17 cellular contexts compared by ENCODE assay signal in the genomic region with DNA sequence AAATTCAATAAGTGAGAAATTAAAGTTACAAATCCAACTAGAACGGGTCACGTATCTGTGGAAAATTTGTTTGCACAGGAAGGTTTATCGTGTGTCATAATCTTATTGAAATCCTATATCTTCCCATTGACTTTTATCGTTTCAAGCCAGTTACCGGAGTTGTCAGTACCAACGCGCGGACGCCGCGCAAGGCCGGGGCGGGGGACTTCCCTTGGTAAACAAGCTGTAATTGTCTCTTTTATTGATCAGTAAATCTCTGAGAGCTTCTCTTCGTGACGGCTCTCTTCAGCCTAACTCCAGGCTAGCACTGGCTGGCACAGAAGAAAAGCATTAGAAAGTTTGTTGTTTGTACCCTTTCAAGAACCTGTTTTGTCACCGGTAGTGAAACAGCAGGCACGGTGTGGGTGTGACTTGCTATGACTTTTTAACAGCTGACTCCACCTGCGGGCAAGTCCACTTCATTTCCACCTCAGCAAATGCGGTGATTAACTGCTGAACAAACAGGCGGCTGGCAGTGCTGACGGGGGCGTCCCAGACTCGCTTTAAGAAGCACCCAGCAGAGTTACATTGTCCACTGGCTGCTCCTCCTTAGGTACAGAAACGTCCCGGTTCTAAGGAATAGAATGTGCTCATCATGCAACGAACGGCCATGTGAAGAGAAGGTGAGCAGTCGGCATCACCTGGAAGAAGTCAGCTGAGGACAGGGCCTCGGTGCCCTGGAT.
A peak's percentile ranks its signal among the peaks of the same experiment; 100 is the strongest.
DNase-seq lines count a peak whose midpoint lies in the region; ATAC-seq, FAIRE-seq and TF ChIP-seq lines count a peak whose summit lies in the region.
"Had no signal": no experiment of that assay in that cellular context is flagged by ENCODE, and none has a peak within 500 bp of the region (broad histone marks: within the 10 kb centered on the region; RNA-seq: fewer than 3 reads in every experiment).

No MANE protein-coding gene starts in this region.

- peak overlapping the region; percentile 43 for H3K27ac Mint-ChIP-seq in glutamatergic neuron (ENCODE audit: unreplicated experiment)
- H3K27ac Mint-ChIP-seq: activated CD4-positive, alpha-beta memory T cell treated with anti-CD3 and anti-CD28 coated beads, Interleukin-2, amount 10 ng/mL, durations not matched to agents 7 days and 5 days had no signal

- peak; percentile 42 for FAIRE-seq in HTR-8/SVneo (lab: Jason Lieb, UNC)
- FAIRE-seq: frontal cortex had no signal

- intact Hi-C loops in ovary (cut with DNase I) = no loop called here
- intact Hi-C loops in prostate gland (cut with DNase I) = no loop called here

- H3K27me3 ChIP-seq in ovary (no peaks in the 10 kb centered on the region), prostate gland (replicated peaks; ENCODE audit: insufficient read depth) (no peaks in the 10 kb centered on the region)
- H3K27me3 ChIP-seq: cardiac muscle cell had no signal

- H3K4me3 Mint-ChIP-seq in glutamatergic neuron (ENCODE audit: unreplicated experiment) = no peak overlapping the region
- H3K4me3 Mint-ChIP-seq: activated CD4-positive, alpha-beta memory T cell treated with anti-CD3 and anti-CD28 coated beads, Interleukin-2, amount 10 ng/mL, durations not matched to agents 7 days and 5 days; stimulated activated naive CD8-positive, alpha-beta T cell treated with anti-CD3 and anti-CD28 coated beads, Interleukin-15, amount 100 ng/mL, for 72 hours had no signal

- no peak for ATAC-seq in GM18867 (IDR thresholded peaks at IDR 0.05; ENCODE audit: unreplicated experiment)
- ATAC-seq: stimulated activated naive CD8-positive, alpha-beta T cell treated with anti-CD3 and anti-CD28 coated beads, Interleukin-15, amount 100 ng/mL, for 72 hours had no signal

- H3K27ac ChIP-seq in ovary (no peak overlapping the region), prostate gland (no peak overlapping the region)
- H3K27ac ChIP-seq: cardiac muscle cell had no signal

- H3K27me3 Mint-ChIP-seq in glutamatergic neuron (ENCODE audit: unreplicated experiment) = peaks cover 13% of the 10 kb centered on the region
- H3K27me3 Mint-ChIP-seq: activated CD4-positive, alpha-beta memory T cell treated with anti-CD3 and anti-CD28 coated beads, Interleukin-2, amount 10 ng/mL, durations not matched to agents 7 days and 5 days; stimulated activated naive CD8-positive, alpha-beta T cell treated with anti-CD3 and anti-CD28 coated beads, Interleukin-15, amount 100 ng/mL, for 72 hours had no signal

- peaks cover 11% of the 10 kb centered on the region for H3K4me1 ChIP-seq in ovary (ENCODE audit: insufficient read depth)
- no peaks in the 10 kb centered on the region for H3K4me1 ChIP-seq in prostate gland (replicated peaks)

- H3K4me3 ChIP-seq in ovary (no peak overlapping the region), prostate gland (no peak overlapping the region)
- H3K4me3 ChIP-seq: cardiac muscle cell had no signal

- H3K9me3 Mint-ChIP-seq in glutamatergic neuron (ENCODE audit: unreplicated experiment) = peaks cover 11% of the 10 kb centered on the region
- H3K9me3 Mint-ChIP-seq: activated CD4-positive, alpha-beta memory T cell treated with anti-CD3 and anti-CD28 coated beads, Interleukin-2, amount 10 ng/mL, durations not matched to agents 7 days and 5 days; stimulated activated naive CD8-positive, alpha-beta T cell treated with anti-CD3 and anti-CD28 coated beads, Interleukin-15, amount 100 ng/mL, for 72 hours had no signal

- peaks cover 27% of the 10 kb centered on the region for H3K4me1 Mint-ChIP-seq in glutamatergic neuron (ENCODE audit: low read depth, unreplicated experiment)

- WGBS in ovary, 3 donors = 90 to 92% (median 91%) methylated on average over 29 of the region's 29 CpGs
- WGBS in prostate gland = 73% methylated on average over 29 of the region's 29 CpGs

- TF ChIP-seq EP300 in ovary (IDR thresholded peaks at IDR 0.05) = no peak

- TF ChIP-seq CTCF in glutamatergic neuron (IDR thresholded peaks at IDR 0.05; ENCODE audit: partially characterized antibody, unreplicated experiment) = no peak
- TF ChIP-seq CTCF in ovary (IDR thresholded peaks at IDR 0.05) = no peak
- no peak for TF ChIP-seq CTCF in prostate gland (IDR thresholded peaks at IDR 0.05)

- no peaks in the 10 kb centered on the region for H3K36me3 ChIP-seq in ovary
- H3K36me3 ChIP-seq in prostate gland = no peaks in the 10 kb centered on the region
- H3K36me3 ChIP-seq: cardiac muscle cell had no signal

- TF ChIP-seq POLR2A in ovary (IDR thresholded peaks at IDR 0.05) (no peak), prostate gland (IDR thresholded peaks at IDR 0.05) (no peak)

- peak; percentile 19 for DNase-seq in NCI-H1436 (lab: John Stamatoyannopoulos, UW)
- no peak for DNase-seq in NCI-H1436 treated with DMSO at 0.1 percent for 48 hours (lab: John Stamatoyannopoulos, UW)
- DNase-seq in HTR-8/SVneo (ENCODE audit: insufficient read length, low spot score) = no peak
- DNase-seq in glutamatergic neuron = no peak
- DNase-seq in ovary = peak in 3 of 5 donors; percentile 6 to 7 (median 6)
- DNase-seq in NCI-H774 (lab: John Stamatoyannopoulos, UW) = no peak
- DNase-seq in prostate gland (ENCODE audit: low spot score) = no peak
- DNase-seq: 8988T; activated CD4-positive, alpha-beta memory T cell treated with anti-CD3 and anti-CD28 coated beads, Interleukin-2, amount 10 ng/mL, durations not matched to agents 7 days and 5 days; activated gamma-delta T cell treated with Interleukin-2 at 50 U/mL for 16 hours; NCI-H1694; NK-92 treated with Interleukin-12 subunit alpha and Interleukin-12 subunit beta, amount 100 ng/mL, for 24 hours; SHP77 treated with DMSO at 0.1 percent for 48 hours; stimulated activated naive CD8-positive, alpha-beta T cell treated with anti-CD3 and anti-CD28 coated beads, Interleukin-15, amount 100 ng/mL, for 72 hours had no signal

- H3K9me3 ChIP-seq in ovary (no peaks in the 10 kb centered on the region), prostate gland (no peaks in the 10 kb centered on the region)

- no peaks in the 10 kb centered on the region for H3K36me3 Mint-ChIP-seq in glutamatergic neuron (ENCODE audit: unreplicated experiment)

Comparison
In these comparisons a context has a peak if more than half of its experiments do, and no peak if none do; other contexts are left out.
1. DNase-seq: peak in NCI-H1436 (single experiment) and ovary (3 of 5); none in NCI-H1436 treated with DMSO at 0.1 percent for 48 hours (single experiment), HTR-8/SVneo (single experiment), glutamatergic neuron (single experiment), NCI-H774 (single experiment) and prostate gland (single experiment).